11 cellular contexts compared by ENCODE assay signal in genomic region chr3:67610458-67610857, GRCh38. TPM values are rescaled to one million over a fixed set of nuclear protein-coding genes. Genes with fewer than 3 reads are reported as not detected.
DNase-seq lines count a peak whose midpoint lies in the region; ATAC-seq, FAIRE-seq and TF ChIP-seq lines count a peak whose summit lies in the region.
"Had no signal": no experiment of that assay in that cellular context is flagged by ENCODE, and none has a peak within 500 bp of the region (broad histone marks: within the 10 kb centered on the region; RNA-seq: fewer than 3 reads in every experiment).

No MANE protein-coding gene starts in this region.

- H3F3A ChIP-seq in MM.1S (ENCODE audit: insufficient read depth, low read length): no peaks in the 10 kb centered on the region

- no TSS peak for BruUV-seq in Panc1 (replicated peaks; lab: Mats Ljungman, UMichigan)

- H3K27me3 ChIP-seq in Panc1 (ENCODE audit: control insufficient read depth, insufficient read depth, low read length) (no peaks in the 10 kb centered on the region), MM.1S (replicated peaks; ENCODE audit: insufficient read depth, low read length) (no peaks in the 10 kb centered on the region)
- H3K27me3 ChIP-seq: heart right ventricle had no signal

- POLR2A ChIA-PET in Panc1 (lab: Charles Lee): no interaction called here

- H2AFZ ChIP-seq in MM.1S (ENCODE audit: low read length): no peak overlapping the region

- CTCF ChIA-PET in Panc1 (lab: Charles Lee): interaction anchor here (0.6 kb wide), 1 partner anchor 61 kb away, joined by 4 read pairs; no protein-coding TSS in a partner anchor

- peak; percentile 69 for FAIRE-seq in GM12892 (lab: Jason Lieb, UNC)
- FAIRE-seq: small intestine had no signal

- H3K79me2 ChIP-seq in MM.1S (ENCODE audit: low read length): 0 out of 2 replicates have a peak, but pooled peaks cover 3% of the 10 kb centered on the region

- in situ Hi-C loops in Panc1 (cut with HindIII; ENCODE audit: low pct_unique_long_range_greater_than_20kb, low sequenced_read_pairs): no loop called here

- H3K27ac ChIP-seq in Panc1 (ENCODE audit: low read length) (no peak overlapping the region), MM.1S (ENCODE audit: low read length) (no peak overlapping the region)
- H3K27ac ChIP-seq: heart right ventricle had no signal

- TF ChIP-seq CTCF in Panc1 (IDR thresholded peaks at IDR 0.05) (no peak), osteocyte (IDR thresholded peaks at IDR 0.05) (no peak), MM.1S (IDR thresholded peaks at IDR 0.05; ENCODE audit: low read length) (no peak)

- DNase-seq in GM12892 (ENCODE audit: insufficient read length) (no peak), Panc1 (ENCODE audit: low read depth, low spot score) (peak; percentile 48), fibroblast of gingiva (ENCODE audit: low read depth) (peak; percentile 10), osteocyte (ENCODE audit: extremely low spot score, unreplicated experiment) (no peak), MM.1S (no peak), NCI-H2107 (lab: John Stamatoyannopoulos, UW) (no peak), SK-N-DZ (ENCODE audit: low spot score) (no peak)
- DNase-seq: heart right ventricle, NCI-H187 treated with DMSO at 0.1 percent for 48 hours, SIG-M5, small intestine had no signal

- H3K4me3 ChIP-seq in Panc1 (ENCODE audit: low read depth in 2 of 2, low read length in 2 of 2) (no peak overlapping the region), MM.1S (ENCODE audit: low read length) (no peak overlapping the region)
- H3K4me3 ChIP-seq: heart right ventricle had no signal

- H3K27ac Mint-ChIP-seq in osteocyte (ENCODE audit: unreplicated experiment): peak overlapping the region; percentile 32

- intact Hi-C loops in Panc1 (cut with micrococcal nuclease; ENCODE audit: unreplicated experiment): no loop called here

- no peak for TF ChIP-seq POLR2A in GM12892 (IDR thresholded peaks at IDR 0.05; ENCODE audit: low read depth, low read length)

- H3K9me3 ChIP-seq in Panc1 (ENCODE audit: control insufficient read depth, insufficient read depth, low read depth, low read length) (no peaks in the 10 kb centered on the region; the same call in 1 of the 2 replicates), MM.1S (replicated peaks; ENCODE audit: insufficient read depth, low read length) (no peaks in the 10 kb centered on the region)
- H3K9me3 ChIP-seq: heart right ventricle had no signal

- H3K9me3 Mint-ChIP-seq in osteocyte (ENCODE audit: unreplicated experiment): no peaks in the 10 kb centered on the region

- H3K4me2 ChIP-seq in MM.1S (ENCODE audit: low read depth, low read length): no peak overlapping the region

- H3K4me3 Mint-ChIP-seq in osteocyte (ENCODE audit: unreplicated experiment): no peak overlapping the region

- H3K36me3 ChIP-seq in Panc1 (ENCODE audit: control insufficient read depth, insufficient read depth, low read length): peaks cover 6% of the 10 kb centered on the region; the same call in 1 of the 2 replicates
- H3K36me3 ChIP-seq in MM.1S (replicated peaks; ENCODE audit: insufficient read depth, low read length): no peaks in the 10 kb centered on the region; the same call in 1 of the 2 replicates

- no peak overlapping the region for H3K9ac ChIP-seq in MM.1S (ENCODE audit: low read length)

- H4K20me1 ChIP-seq in MM.1S (ENCODE audit: insufficient read depth, low read length): no peaks in the 10 kb centered on the region

- H3K4me1 Mint-ChIP-seq in osteocyte (ENCODE audit: unreplicated experiment): peaks cover 22% of the 10 kb centered on the region

- H3K4me1 ChIP-seq in Panc1 (ENCODE audit: control insufficient read depth, insufficient read depth, low read length) (no peaks in the 10 kb centered on the region), MM.1S (ENCODE audit: low read length) (no peaks in the 10 kb centered on the region)

- no peak for ATAC-seq in Panc1
- ATAC-seq: heart right ventricle had no signal

- H3K36me3 Mint-ChIP-seq in osteocyte (ENCODE audit: unreplicated experiment): peaks cover 30% of the 10 kb centered on the region

- no peaks in the 10 kb centered on the region for H3K9me2 ChIP-seq in MM.1S (replicated peaks; ENCODE audit: insufficient read depth, low read length)

- no peaks in the 10 kb centered on the region for H3K27me3 Mint-ChIP-seq in osteocyte (ENCODE audit: unreplicated experiment)

RNA-seq across cellular contexts. Expression of gene SUCLG2, which starts 44.0 kb away (rescaled TPM):
- 35.6 TPM for polyA plus RNA-seq in GM12892 (2012; ENCODE audit: missing spikeins)
- total RNA-seq in Panc1 (2021; ENCODE audit: unreplicated experiment) (28.3 TPM), osteocyte (32.1 and 33.1 TPM in 2 replicates)
- polyA plus RNA-seq in Panc1 (2012; ENCODE audit: insufficient read length): 18.1 TPM
- polyA plus RNA-seq in SK-N-DZ (2014; cell fraction: cytosol; rRNA removed): 3.6 and 5.2 TPM in 2 replicates
- 2.3 and 2.4 TPM in 2 replicates for polyA plus RNA-seq in SK-N-DZ (2014; cell fraction: nucleus; rRNA removed)

Comparison
In these comparisons a context has a peak if more than half of its experiments do, and no peak if none do; other contexts are left out.
1. DNase-seq: peak in Panc1 (single experiment) and fibroblast of gingiva (single experiment); none in GM12892 (single experiment), osteocyte (single experiment), MM.1S (single experiment), NCI-H2107 (single experiment) and SK-N-DZ (single experiment).